ENCODE assay signal across 8 cellular contexts in the genomic region with DNA sequence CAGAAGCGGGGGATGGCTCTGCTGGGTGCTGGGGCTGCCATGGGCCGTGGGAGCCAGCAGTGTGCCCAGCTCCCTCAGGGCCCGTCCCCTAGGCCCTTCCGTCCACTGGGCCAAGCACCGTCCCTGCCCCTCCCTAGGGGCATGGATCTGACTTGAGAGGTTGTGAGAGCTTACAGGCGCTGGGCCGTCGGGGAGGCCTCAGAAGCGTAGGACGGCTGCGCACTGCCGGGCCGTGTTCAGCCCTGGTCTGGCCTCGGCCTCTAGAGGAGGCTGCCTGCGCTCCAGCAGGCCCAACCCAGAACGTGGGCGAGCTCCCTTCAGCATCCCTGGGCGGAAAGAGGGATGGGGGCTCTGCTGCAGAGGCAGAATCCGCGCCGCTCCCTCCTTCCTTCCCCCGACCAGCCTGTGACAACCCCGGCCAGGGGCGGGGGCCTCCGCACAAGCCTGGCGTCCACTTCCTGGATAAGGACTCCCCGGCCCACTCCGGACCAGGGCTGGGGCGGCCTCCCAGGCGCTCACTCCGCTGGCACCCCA. TPM values are rescaled to one million over a fixed set of nuclear protein-coding genes. Genes with fewer than 3 reads are reported as not detected.
DNase-seq lines count a peak whose midpoint lies in the region; ATAC-seq and TF ChIP-seq lines count a peak whose summit lies in the region.

No MANE protein-coding gene starts in this region.

- H3K4me2 ChIP-seq in KMS-11, result peak overlapping the region; percentile 97
- peak overlapping the region; percentile 44 for H3K4me2 ChIP-seq in fibroblast of lung (ENCODE audit: extremely low read depth, insufficient read depth, low read length)

- H2AFZ ChIP-seq in KMS-11 (ENCODE audit: low read depth) (peak overlapping the region; percentile 83), fibroblast of lung (ENCODE audit: low read length) (no peak overlapping the region)

- no peaks in the 10 kb centered on the region for H3K9me3 Mint-ChIP-seq in nephron

- H3K27me3 Mint-ChIP-seq in nephron (ENCODE audit: low read depth), result no peaks in the 10 kb centered on the region

- H3K79me2 ChIP-seq in KMS-11 (ENCODE audit: insufficient read depth, low read depth), result no peaks in the 10 kb centered on the region
- H3K79me2 ChIP-seq in fibroblast of lung (ENCODE audit: control insufficient read depth, insufficient read depth, low read length), result peaks cover 27% of the 10 kb centered on the region

- DNase-seq in ELR (ENCODE audit: low read depth) (peak; percentile 70), fibroblast of lung (ENCODE audit: low read depth in 2 of 2) (peak; percentile 58 to 73), NCI-H187 (lab: John Stamatoyannopoulos, UW) (no peak), NCI-H1092 treated with DMSO at 0.1 percent for 48 hours (lab: John Stamatoyannopoulos, UW) (no peak)
- DNase-seq in activated T-cell treated with anti-CD3 and anti-CD28 coated beads, Interleukin-2, amount 50 U/mL, for 1 hour, result peak; percentile 35

- H3K36me3 Mint-ChIP-seq in nephron (ENCODE audit: low read depth), result no peaks in the 10 kb centered on the region

- no peaks in the 10 kb centered on the region for H3K9me3 ChIP-seq in fibroblast of lung (ENCODE audit: control insufficient read depth, insufficient read depth, low read depth, low read length)

- no peak overlapping the region for H3K4me3 ChIP-seq in KMS-11 (IDR thresholded peaks at IDR 0.05; ENCODE audit: insufficient read depth, low read depth, low read length)
- H3K4me3 ChIP-seq in fibroblast of lung (replicated peaks in 1 of 4; ENCODE audit: control extremely low read depth in 1 of 4, insufficient read depth in 1 of 4, low read depth in 3 of 4, low read length in 4 of 4), result peak overlapping the region; percentile 26 to 73 (median 51)

- peak; percentile 12 for ATAC-seq in GM21423 (IDR thresholded peaks at IDR 0.05; ENCODE audit: unreplicated experiment)

- peak overlapping the region; percentile 71 to 87 (median 85) for H3K27ac Mint-ChIP-seq in nephron

- H3K4me1 ChIP-seq in KMS-11 (ENCODE audit: low read depth, poor library complexity, severe bottlenecking) (peaks cover 36% of the 10 kb centered on the region), fibroblast of lung (ENCODE audit: control insufficient read depth, extremely low read depth, insufficient read depth, low read length) (peaks cover 39% of the 10 kb centered on the region)

- H3K36me3 ChIP-seq in KMS-11 (ENCODE audit: insufficient read depth), result no peaks in the 10 kb centered on the region
- H3K36me3 ChIP-seq in fibroblast of lung (ENCODE audit: control insufficient read depth, insufficient read depth, low read length), result peaks cover 13% of the 10 kb centered on the region

- H3K9ac ChIP-seq in KMS-11 (peak overlapping the region; percentile 83), fibroblast of lung (ENCODE audit: insufficient read depth, low read length) (peak overlapping the region; percentile 91)

- peak overlapping the region; percentile 76 to 86 (median 85) for H3K4me3 Mint-ChIP-seq in nephron

- H4K20me1 ChIP-seq in KMS-11 (ENCODE audit: insufficient read depth) (no peaks in the 10 kb centered on the region), fibroblast of lung (ENCODE audit: control insufficient read depth, extremely low read depth, insufficient read depth, low read length) (no peaks in the 10 kb centered on the region)

- TF ChIP-seq CTCF in KMS-11 (conservative IDR thresholded peaks at IDR 0.05; ENCODE audit: low read depth, low read length) (no peak), fibroblast of lung (conservative IDR thresholded peaks at IDR 0.05 in 1 of 2, IDR thresholded peaks at IDR 0.05 in 1 of 2; ENCODE audit: low read depth in 1 of 2, low read length in 2 of 2) (no peak), nephron (IDR thresholded peaks at IDR 0.05; ENCODE audit: unreplicated experiment in 3 of 3) (no peak)

- peaks cover 32% of the 10 kb centered on the region for H3K4me1 Mint-ChIP-seq in nephron

- H3K27me3 ChIP-seq in KMS-11 (ENCODE audit: insufficient read depth, low read depth), result peaks cover 9% of the 10 kb centered on the region; the same call in 1 of the 2 replicates
- H3K27me3 ChIP-seq in fibroblast of lung (ENCODE audit: control insufficient read depth, insufficient read depth, low read length), result no peaks in the 10 kb centered on the region

- H3K27ac ChIP-seq in KMS-11 (peak overlapping the region; percentile 36; the same call in 1 of the 2 replicates), fibroblast of lung (ENCODE audit: insufficient read depth, low read length) (peak overlapping the region; percentile 96)

RNA-seq across cellular contexts. Expression of a gene that starts 0.7 kb away (rescaled TPM):
- total RNA-seq in fibroblast of lung, result 256 and 268 TPM in 2 replicates
- 45.4 and 49.3 TPM in 2 replicates for polyA plus RNA-seq in fibroblast of lung
- 84.4 and 112 TPM in 2 replicates for polyA plus RNA-seq in fibroblast of lung (2012)
- polyA minus RNA-seq in fibroblast of lung (ENCODE audit: low replicate concordance), result 42.7 and 46.1 TPM in 2 replicates

RNA-seq across cellular contexts. Expression of a gene that starts 4.9 kb away (rescaled TPM):
- total RNA-seq in fibroblast of lung, result 32.9 and 53.8 TPM in 2 replicates
- polyA plus RNA-seq in fibroblast of lung, result 40.5 and 54.6 TPM in 2 replicates
- 50.5 and 62.0 TPM in 2 replicates for polyA plus RNA-seq in fibroblast of lung (2012)
- 157 and 246 TPM in 2 replicates for polyA minus RNA-seq in fibroblast of lung (ENCODE audit: low replicate concordance)

RNA-seq across cellular contexts. Expression of a gene that starts 23.7 kb away (rescaled TPM):
- 14.6 and 20.5 TPM in 2 replicates for total RNA-seq in fibroblast of lung
- 25.9 and 49.4 TPM in 2 replicates for polyA plus RNA-seq in fibroblast of lung
- polyA plus RNA-seq in fibroblast of lung (2012), result 29.6 and 57.8 TPM in 2 replicates
- 21.1 and 31.3 TPM in 2 replicates for polyA minus RNA-seq in fibroblast of lung (ENCODE audit: low replicate concordance)

RNA-seq across cellular contexts. Expression of a gene that starts 23.9 kb away (rescaled TPM):
- total RNA-seq in fibroblast of lung, result 2.6 and 3.3 TPM in 2 replicates
- polyA plus RNA-seq in fibroblast of lung, result 12.9 and 27.3 TPM in 2 replicates
- polyA plus RNA-seq in fibroblast of lung (2012), result 9.9 and 19.7 TPM in 2 replicates
- 8.0 TPM in 1 of 2 replicates, not detected in the other for polyA minus RNA-seq in fibroblast of lung (ENCODE audit: low replicate concordance)

Comparison
In these comparisons a context has a peak if more than half of its experiments do, and no peak if none do; other contexts are left out.
1. DNase-seq: peak in ELR (single experiment), activated T-cell treated with anti-CD3 and anti-CD28 coated beads, Interleukin-2, amount 50 U/mL, for 1 hour (single experiment) and fibroblast of lung (2 of 2); none in NCI-H187 (0 of 2) and NCI-H1092 treated with DMSO at 0.1 percent for 48 hours (single experiment).